In genomic region chr6:30066577-30067459, GRCh38 we compare ENCODE assay signal across 8 cellular contexts. TPM values are rescaled to one million over a fixed set of nuclear protein-coding genes. Genes with fewer than 3 reads are reported as not detected.
DNase-seq lines count a peak whose midpoint lies in the region; ATAC-seq and TF ChIP-seq lines count a peak whose summit lies in the region.

Gene PPP1R11, plus strand, starts transcription at chr6:30067198. Its CDS starts 213 bp downstream, at chr6:30067411.

- no peaks in the 10 kb centered on the region for H3K9me2 ChIP-seq in Karpas-422 (replicated peaks; ENCODE audit: insufficient read depth, low read length)

- intact Hi-C loops in esophagus muscularis mucosa (cut with DNase I), result loop anchor here (5.0 to 10.0 kb wide), 2 partner anchors 35 to 122 kb away; partner anchors contain the start of gene HLA-A

- peak within 1 kb of the TSS; percentile 34; the same call in 1 of the 2 replicates for H2AFZ ChIP-seq in Karpas-422 (ENCODE audit: low read length)

- no peaks in the 10 kb centered on the region for H4K20me1 ChIP-seq in Karpas-422 (ENCODE audit: insufficient read depth, low read depth, low read length)

- peaks cover 14% of the 10 kb centered on the region; the same call in 1 of the 2 replicates for H3K36me3 ChIP-seq in Karpas-422 (ENCODE audit: insufficient read depth, low read length)
- H3K36me3 ChIP-seq in esophagus muscularis mucosa, result peaks cover 5 to 33% (median 21%) of the 10 kb centered on the region in 4 donors
- peaks cover 20 to 24% of the 10 kb centered on the region in 2 donors for H3K36me3 ChIP-seq in muscle layer of duodenum (ENCODE audit: control insufficient read depth in 1 of 2, insufficient read depth in 2 of 2, low read length in 2 of 2)

- peak within 1 kb of the TSS; percentile 92 for H3K4me2 ChIP-seq in Karpas-422 (ENCODE audit: low read depth, low read length, poor library complexity, severe bottlenecking)

- peak in 1 of 3 experiments; percentile 4 for TF ChIP-seq CTCF in esophagus muscularis mucosa (IDR thresholded peaks at IDR 0.05)

- DNase-seq in DMS79 treated with DMSO at 0.1 percent for 48 hours (lab: John Stamatoyannopoulos, UW) (peak; percentile 99), Karpas-422 (peak; percentile 99), RKO (ENCODE audit: low spot score) (peak; percentile 99), activated T-helper 1 cell treated with Interleukin-2 at 50 U/mL for 16 hours (ENCODE audit: low read depth) (peak; percentile 98), esophagus muscularis mucosa (ENCODE audit: extremely low spot score) (peak; percentile 99)
- DNase-seq in stimulated activated CD8-positive, alpha-beta memory T cell treated with anti-CD3 and anti-CD28 coated beads, Interleukin-7, amount 100 ng/mL, for 4 hours (ENCODE audit: low read depth in 2 of 2), result peak; percentile 99

- peak within 1 kb of the TSS; percentile 84 for H3K27ac ChIP-seq in Karpas-422 (ENCODE audit: low read length)
- H3K27ac ChIP-seq in esophagus muscularis mucosa (replicated peaks in 1 of 4), result peak within 1 kb of the TSS; percentile 82 to 89 (median 88)
- peak within 1 kb of the TSS; percentile 98 for H3K27ac ChIP-seq in muscle layer of duodenum (ENCODE audit: low read length)

- H3K79me2 ChIP-seq in Karpas-422 (ENCODE audit: low read length), result peaks cover 40% of the 10 kb centered on the region

- peak; percentile 93 for ATAC-seq in GM21825 (IDR thresholded peaks at IDR 0.05; ENCODE audit: unreplicated experiment)

- H3K4me3 ChIP-seq in Karpas-422 (ENCODE audit: low read length), result peak within 1 kb of the TSS; percentile 82
- peak within 1 kb of the TSS; percentile 68 to 79 (median 72) for H3K4me3 ChIP-seq in esophagus muscularis mucosa
- H3K4me3 ChIP-seq in muscle layer of duodenum (ENCODE audit: low read depth in 1 of 2, low read length in 2 of 2), result peak within 1 kb of the TSS; percentile 90 to 95

- 0% methylated on average over 43 of the region's 46 CpGs for WGBS in esophagus muscularis mucosa

- no peaks in the 10 kb centered on the region for H3K27me3 ChIP-seq in Karpas-422 (ENCODE audit: low read length)
- H3K27me3 ChIP-seq in esophagus muscularis mucosa, result peaks cover 0 to 15% (median 10%) of the 10 kb centered on the region in 4 donors
- peaks cover 2% of the 10 kb centered on the region for H3K27me3 ChIP-seq in muscle layer of duodenum (ENCODE audit: low read depth, low read length)

- no peaks in the 10 kb centered on the region for H3K9me3 ChIP-seq in Karpas-422 (ENCODE audit: low read length)
- no peaks in the 10 kb centered on the region for H3K9me3 ChIP-seq in esophagus muscularis mucosa
- no peaks in the 10 kb centered on the region for H3K9me3 ChIP-seq in muscle layer of duodenum (ENCODE audit: control insufficient read depth in 1 of 2, low read length in 2 of 2)

- H3K9ac ChIP-seq in Karpas-422 (ENCODE audit: low read length), result peak within 1 kb of the TSS; percentile 77

- TF ChIP-seq EP300 in esophagus muscularis mucosa (IDR thresholded peaks at IDR 0.05), result no peak

- H3K4me1 ChIP-seq in Karpas-422 (ENCODE audit: low read length) (peaks cover 49% of the 10 kb centered on the region), esophagus muscularis mucosa (peaks cover 28 to 53% (median 49%) of the 10 kb centered on the region in 4 donors), muscle layer of duodenum (ENCODE audit: control insufficient read depth in 1 of 2, insufficient read depth in 2 of 2, low read length in 2 of 2) (peaks cover 18 to 41% of the 10 kb centered on the region in 2 donors)

- TF ChIP-seq POLR2A in esophagus muscularis mucosa (IDR thresholded peaks at IDR 0.05; ENCODE audit: low read depth), result peak; percentile 45

RNA-seq across cellular contexts. Expression of gene PPP1R11, which starts in this region (rescaled TPM):
- 26.6 and 31.5 TPM in 2 replicates for total RNA-seq in Karpas-422 (2014; rRNA removed; shearing (Covaris generic); ENCODE audit: low replicate concordance)
- total RNA-seq in esophagus muscularis mucosa, result 10 to 100 TPM; 50.7 to 64.7 (median 60.2) TPM

Comparison
In these comparisons a context has a peak if more than half of its experiments do, and no peak if none do; other contexts are left out.
1. Peak in every context shown above with its lines: DNase-seq, ATAC-seq, H3K4me3 ChIP-seq and H3K27ac ChIP-seq.